In genomic region chr17:67443931-67444597, GRCh38 we compare ENCODE assay signal across 11 cellular contexts.
DNase-seq lines count a peak whose midpoint lies in the region; FAIRE-seq and TF ChIP-seq lines count a peak whose summit lies in the region.
"Had no signal": no experiment of that assay in that cellular context is flagged by ENCODE, and none has a peak within 500 bp of the region (broad histone marks: within the 10 kb centered on the region; RNA-seq: fewer than 3 reads in every experiment).

No MANE protein-coding gene starts in this region.

- no peak for TF ChIP-seq CTCF in AG10803 (conservative IDR thresholded peaks at IDR 0.05; ENCODE audit: low read length)
- TF ChIP-seq CTCF in endothelial cell of umbilical vein (IDR thresholded peaks at IDR 0.05; ENCODE audit: extremely low read depth in 1 of 2, insufficient read depth in 1 of 2, low read depth in 1 of 2, low read length in 2 of 2) = no peak

- no TSS peak for BruUV-seq in endothelial cell of umbilical vein (replicated peaks; lab: Mats Ljungman, UMichigan)

- no peak for TF ChIP-seq POLR2A in endothelial cell of umbilical vein (IDR thresholded peaks at IDR 0.05; ENCODE audit: low read depth, low read length)

- no peaks in the 10 kb centered on the region for H4K20me1 ChIP-seq in endothelial cell of umbilical vein (replicated peaks; ENCODE audit: control insufficient read depth, extremely low read depth, insufficient read depth, low read length)

- no peak overlapping the region for H3K4me3 ChIP-seq in AG10803 (ENCODE audit: low read length)
- H3K4me3 ChIP-seq in endothelial cell of umbilical vein (replicated peaks in 1 of 3; ENCODE audit: insufficient read depth in 1 of 3, low read depth in 1 of 3, low read length in 3 of 3) = no peak overlapping the region
- H3K4me3 ChIP-seq: tibial artery had no signal

- CTCF ChIA-PET in endothelial cell of umbilical vein (lab: Charles Lee) = interaction anchor here (1.3 to 3.6 kb wide), 4 partner anchors 12 to 65 kb away, joined by 3 to 12 read pairs (median 8); no protein-coding TSS in a partner anchor

- no peaks in the 10 kb centered on the region for H3K9me1 ChIP-seq in endothelial cell of umbilical vein (replicated peaks; ENCODE audit: control insufficient read depth, extremely low read depth, insufficient read depth, low read length)

- no peak overlapping the region for H3K9ac ChIP-seq in endothelial cell of umbilical vein (replicated peaks; ENCODE audit: extremely low read depth, insufficient read depth, low read length)

- H3K79me2 ChIP-seq in endothelial cell of umbilical vein (ENCODE audit: control insufficient read depth, insufficient read depth, low read length) = no peaks in the 10 kb centered on the region

- H3K4me1 ChIP-seq in endothelial cell of umbilical vein (ENCODE audit: control insufficient read depth, extremely low read depth, insufficient read depth, low read length) = peaks cover 26% of the 10 kb centered on the region

- FAIRE-seq in endothelial cell of umbilical vein (lab: Jason Lieb, UNC) = peak; percentile 62

- peak overlapping the region; percentile 97 for H3K27ac ChIP-seq in KOPT-K1 (ENCODE audit: low read depth, low read length, poor library complexity, severe bottlenecking)
- no peak overlapping the region for H3K27ac ChIP-seq in endothelial cell of umbilical vein (ENCODE audit: insufficient read depth, low read depth, low read length)
- H3K27ac ChIP-seq: tibial artery had no signal

- H3K9me3 ChIP-seq in KOPT-K1 (ENCODE audit: insufficient read depth, low read length, poor library complexity, severe bottlenecking) (no peaks in the 10 kb centered on the region), endothelial cell of umbilical vein (replicated peaks; ENCODE audit: control insufficient read depth, insufficient read depth, low read length) (no peaks in the 10 kb centered on the region)
- H3K9me3 ChIP-seq: tibial artery had no signal

- intact Hi-C loops in endothelial cell of umbilical vein (cut with micrococcal nuclease) = loop anchor here (1.0 kb wide), 1 partner anchor 66 kb away; no protein-coding TSS in a partner anchor

- DNase-seq in AG10803 (ENCODE audit: low read depth) = peak; percentile 87
- peak; percentile 81 for DNase-seq in endothelial cell of umbilical vein (ENCODE audit: low read depth, low spot score)
- peak; percentile 29 for DNase-seq in myocyte (ENCODE audit: low read depth)
- DNase-seq in COLO829 (ENCODE audit: low spot score) = no peak
- DNase-seq in NCI-H2081 (lab: John Stamatoyannopoulos, UW) = no peak
- DNase-seq in COLO668 (lab: John Stamatoyannopoulos, UW; ENCODE audit: unreplicated experiment) = no peak
- DNase-seq in pons (ENCODE audit: low spot score) = no peak
- DNase-seq: DMS153; stimulated activated CD4-positive, alpha-beta T cell treated with anti-CD3 and anti-CD28 coated beads, Interleukin-1b, Interleukin-23, amount 100 ng/mL, for 48 hours; tibial artery had no signal

- dilution Hi-C loops in endothelial cell of umbilical vein (cut with MboI; ENCODE audit: extremely low pct_ligation_motif_present, low sequenced_read_pairs) = no loop called here

- H3K27me3 ChIP-seq in endothelial cell of umbilical vein (ENCODE audit: control insufficient read depth in 2 of 2, insufficient read depth in 2 of 2, low read length in 2 of 2) = no peaks in the 10 kb centered on the region
- H3K27me3 ChIP-seq: tibial artery had no signal

- POLR2A ChIA-PET in endothelial cell of umbilical vein (lab: Charles Lee) = no interaction called here

- H3K4me2 ChIP-seq in endothelial cell of umbilical vein (ENCODE audit: insufficient read depth, low read length) = no peak overlapping the region

- peak overlapping the region; percentile 16 for H2AFZ ChIP-seq in endothelial cell of umbilical vein (ENCODE audit: low read depth, low read length)

- H3K36me3 ChIP-seq in KOPT-K1 (ENCODE audit: insufficient read depth, low read length) (no peaks in the 10 kb centered on the region), endothelial cell of umbilical vein (ENCODE audit: control insufficient read depth in 2 of 2, extremely low read depth in 1 of 2, insufficient read depth in 2 of 2, low read length in 2 of 2) (no peaks in the 10 kb centered on the region)
- H3K36me3 ChIP-seq: tibial artery had no signal

TF ChIP-seq in endothelial cell of umbilical vein, 7 proteins besides CTCF, POLR2A, EP300 and RAD21:
- TF ChIP-seq FOS (IDR thresholded peaks at IDR 0.05; ENCODE audit: borderline replicate concordance, insufficient read depth, low read length) = no peak
- TF ChIP-seq JUN (IDR thresholded peaks at IDR 0.05; ENCODE audit: borderline replicate concordance, insufficient read depth, insufficient read length, low read depth) = no peak
- TF ChIP-seq EZH2 (IDR thresholded peaks at IDR 0.05; ENCODE audit: borderline replicate concordance, low read depth, low read length, severe bottlenecking) = no peak
- no peak for TF ChIP-seq GATA2 (IDR thresholded peaks at IDR 0.05; ENCODE audit: insufficient read depth, insufficient read length, low read depth, low read length)
- no peak for TF ChIP-seq MYC (IDR thresholded peaks at IDR 0.05; ENCODE audit: low read depth, low read length)
- TF ChIP-seq MAX (IDR thresholded peaks at IDR 0.05; ENCODE audit: insufficient read depth, insufficient read length) = no peak
- no peak for TF ChIP-seq POLR2AphosphoS5 (IDR thresholded peaks at IDR 0.05; ENCODE audit: insufficient read depth, low read depth, low read length)

Comparison
In these comparisons a context has a peak if more than half of its experiments do, and no peak if none do; other contexts are left out.
1. DNase-seq: peak in AG10803 (single experiment), endothelial cell of umbilical vein (single experiment) and myocyte (single experiment); none in COLO829 (single experiment), NCI-H2081 (0 of 2), COLO668 (single experiment) and pons (single experiment).